In the genomic region with DNA sequence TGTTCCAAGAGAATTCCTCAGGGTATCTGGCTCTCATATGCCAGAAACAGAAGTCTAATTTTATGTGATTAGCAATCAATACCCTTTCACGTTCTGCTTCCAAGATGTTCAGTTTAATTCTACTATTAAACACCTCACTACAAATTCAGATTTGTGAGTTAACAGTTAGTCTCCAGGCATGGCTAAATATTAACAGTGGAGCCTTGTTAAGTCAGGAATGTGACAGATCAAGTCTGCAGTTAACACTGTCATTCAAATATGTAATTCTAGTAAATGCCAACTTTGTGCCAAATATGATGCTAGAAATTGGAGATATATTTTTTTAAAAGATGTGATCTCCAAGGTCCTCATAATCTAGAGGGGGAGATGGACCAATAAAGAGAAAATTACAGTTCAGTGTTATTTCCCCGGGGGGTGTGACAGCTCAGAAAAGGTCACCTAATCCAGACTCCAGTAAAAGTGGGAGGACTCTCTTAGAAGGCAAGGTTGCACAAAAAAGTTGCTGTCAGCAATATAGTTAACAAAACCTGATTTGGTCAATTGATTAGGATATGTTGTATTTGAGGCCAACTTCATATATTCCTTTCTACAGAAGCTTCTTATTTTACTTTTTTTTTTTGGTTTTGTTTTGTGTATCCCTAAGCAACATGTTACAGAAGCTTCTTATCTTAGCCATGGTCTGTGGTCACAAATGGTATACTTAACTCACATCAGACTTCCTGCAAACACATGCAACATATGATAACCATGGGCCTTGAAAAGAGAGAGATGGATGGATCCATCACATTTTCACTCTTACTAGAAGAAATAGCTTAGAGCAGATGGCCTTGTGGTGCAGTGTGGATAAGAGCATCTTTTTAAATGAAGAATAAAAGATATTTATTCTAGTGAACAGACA, we compare ENCODE assay signal across 27 cellular contexts. TPM values are rescaled to one million over a fixed set of nuclear protein-coding genes. Genes with fewer than 3 reads are reported as not detected.
"Had no signal": no experiment of that assay in that cellular context is flagged by ENCODE, and none has a peak within 500 bp of the region (broad histone marks: within the 10 kb centered on the region; RNA-seq: fewer than 3 reads in every experiment).

No MANE protein-coding gene starts in this region.

- DNase-seq: activated CD4-positive, CD25-positive, alpha-beta regulatory T cell treated with anti-CD3 and anti-CD28 coated beads, Interleukin-2, amount 50 U/mL, for 72 hours; activated naive CD4-positive, alpha-beta T cell treated with Interleukin-2 at 50 U/mL for 16 hours; activated naive CD8-positive, alpha-beta T cell treated with anti-CD3 and anti-CD28 coated beads for 36 hours; activated T-cell treated with anti-CD3 and anti-CD28 coated beads, Interleukin-2, amount 50 U/mL, for 24 hours; amniotic stem cell; cortex of kidney; endodermal cell; esophagus squamous epithelium; gastrocnemius medialis; head of caudate nucleus; left ventricle myocardium inferior; naive thymus-derived CD8-positive, alpha-beta T cell; posterior cingulate gyrus; stimulated activated CD4-positive, alpha-beta T cell treated with anti-CD3 and anti-CD28 coated beads, Interleukin-4, amount 100 ng/mL, for 1 hour; stimulated activated naive CD4-positive, alpha-beta T cell; T1000; upper lobe of left lung had no signal

- H3K27ac ChIP-seq: esophagus squamous epithelium, gastrocnemius medialis, left ventricle myocardium inferior, neural progenitor cell, thoracic aorta, upper lobe of left lung had no signal

- FAIRE-seq: bronchial epithelial cell, keratinocyte had no signal

- H3K27me3 ChIP-seq: esophagus squamous epithelium, gastrocnemius medialis, neural progenitor cell, upper lobe of left lung had no signal

- H2AFZ ChIP-seq: neural progenitor cell had no signal

- H3K4me1 ChIP-seq: esophagus squamous epithelium, gastrocnemius medialis, neural progenitor cell, upper lobe of left lung had no signal

- H3K36me3 ChIP-seq: esophagus squamous epithelium, gastrocnemius medialis, left ventricle myocardium inferior, neural progenitor cell, thoracic aorta, upper lobe of left lung had no signal

- ATAC-seq: gastrocnemius medialis; naive thymus-derived CD8-positive, alpha-beta T cell had no signal

- H3K4me3 ChIP-seq: esophagus squamous epithelium, gastrocnemius medialis, left ventricle myocardium inferior, neural progenitor cell, thoracic aorta, upper lobe of left lung had no signal

- H3K4me2 ChIP-seq: neural progenitor cell had no signal

- H3K9ac ChIP-seq: neural progenitor cell had no signal

RNA-seq across cellular contexts. Expression of gene RNU6-7, which starts 18.4 kb away (rescaled TPM):
- total RNA-seq: activated naive CD8-positive, alpha-beta T cell treated with anti-CD3 and anti-CD28 coated beads for 36 hours; activated T-helper 2 cell treated with anti-CD3 and anti-CD28 coated beads, Interferon-gamma antibody, Interleukin-2, Interleukin-4, amounts not matched to agents 10 μg/mL and 5 μg/mL and 100 μg/mL, durations not matched to agents 14 hours and 24 hours and 36 hours; bronchial epithelial cell; cerebellum; endodermal cell; esophagus squamous epithelium; gastrocnemius medialis; left ventricle myocardium inferior; lung microvascular endothelial cell; mesothelial cell of epicardium; naive thymus-derived CD8-positive, alpha-beta T cell; omental fat pad; T-helper 1 cell treated with Interleukin-12 subunit alpha and Interleukin-12 subunit beta and Interleukin-4 antibody, amounts not matched to agents 30 ng/mL and 1 ng/mL, for 36 hours; thoracic aorta; upper lobe of left lung had no signal
- polyA plus RNA-seq: keratinocyte; naive thymus-derived CD8-positive, alpha-beta T cell had no signal

RNA-seq across cellular contexts. Expression of gene RNU6-8, which starts 19.7 kb away (rescaled TPM):
- total RNA-seq: activated naive CD8-positive, alpha-beta T cell treated with anti-CD3 and anti-CD28 coated beads for 36 hours; activated T-helper 2 cell treated with anti-CD3 and anti-CD28 coated beads, Interferon-gamma antibody, Interleukin-2, Interleukin-4, amounts not matched to agents 10 μg/mL and 5 μg/mL and 100 μg/mL, durations not matched to agents 14 hours and 24 hours and 36 hours; bronchial epithelial cell; cerebellum; endodermal cell; esophagus squamous epithelium; gastrocnemius medialis; left ventricle myocardium inferior; lung microvascular endothelial cell; mesothelial cell of epicardium; naive thymus-derived CD8-positive, alpha-beta T cell; omental fat pad; T-helper 1 cell treated with Interleukin-12 subunit alpha and Interleukin-12 subunit beta and Interleukin-4 antibody, amounts not matched to agents 30 ng/mL and 1 ng/mL, for 36 hours; thoracic aorta; upper lobe of left lung had no signal
- polyA plus RNA-seq: keratinocyte; naive thymus-derived CD8-positive, alpha-beta T cell had no signal
